In the genomic region with DNA sequence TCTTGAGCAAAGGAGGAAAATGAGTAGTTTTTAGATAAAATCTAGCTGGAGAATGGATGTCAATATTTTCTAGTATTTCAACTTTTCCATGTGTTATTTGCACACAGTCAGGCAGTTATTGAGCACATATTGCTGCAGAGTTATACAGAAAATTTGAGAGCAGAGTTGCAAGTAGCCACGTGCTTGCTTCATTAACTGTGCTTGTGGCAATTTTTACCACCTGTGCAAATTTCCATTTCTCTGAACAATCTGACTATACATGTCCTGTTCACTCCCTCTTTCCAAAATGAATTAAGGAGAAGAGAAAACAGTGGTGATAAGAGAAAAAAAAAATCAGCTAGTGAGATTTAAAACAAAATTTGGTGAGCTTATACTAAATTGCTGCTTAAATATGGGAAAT, we compare ENCODE assay signal across 19 cellular contexts.
"Had no signal": no experiment of that assay in that cellular context is flagged by ENCODE, and none has a peak within 500 bp of the region (broad histone marks: within the 10 kb centered on the region; RNA-seq: fewer than 3 reads in every experiment).

No MANE protein-coding gene starts in this region.

- H3K4me3 ChIP-seq: body of pancreas, cardiac muscle cell, heart right ventricle, ovary, transverse colon, uterus had no signal

- H3K27me3 ChIP-seq: body of pancreas, cardiac muscle cell, heart right ventricle, neutrophil, ovary, transverse colon, uterus had no signal

- H3K36me3 ChIP-seq: cardiac muscle cell, heart right ventricle, neutrophil, ovary, transverse colon, uterus had no signal

- H3K27ac ChIP-seq: body of pancreas, cardiac muscle cell, heart right ventricle, neutrophil, ovary, transverse colon, uterus had no signal

- H3K4me1 ChIP-seq: uterus had no signal

- DNase-seq: activated CD4-positive, alpha-beta memory T cell treated with anti-CD3 and anti-CD28 coated beads, Interleukin-2, amount 10 ng/mL, durations not matched to agents 7 days and 5 days; activated CD4-positive, alpha-beta T cell treated with anti-CD3 and anti-CD28 coated beads for 48 hours; activated CD4-positive, CD25-positive, alpha-beta regulatory T cell; activated effector memory CD4-positive, alpha-beta T cell treated with anti-CD3 and anti-CD28 coated beads, Interleukin-2, amount 50 U/mL, for 16 hours; activated naive CD4-positive, alpha-beta T cell treated with anti-CD3 and anti-CD28 coated beads, Interleukin-2, amount 10 ng/mL, durations not matched to agents 7 days and 5 days; body of pancreas; erythroblast; heart right ventricle; islet precursor cell; left cardiac atrium; midbrain; ovary; right cardiac atrium; stimulated activated CD4-positive, alpha-beta T cell treated with anti-CD3 and anti-CD28 coated beads, Interleukin-12 subunit alpha, Interleukin-12 subunit beta, amount 100 ng/mL, for 4 hours; stimulated activated CD4-positive, alpha-beta T cell treated with anti-CD3 and anti-CD28 coated beads, Interleukin-1b, Interleukin-23, amount 100 ng/mL, for 48 hours; transverse colon; uterus had no signal

- H3K9me3 ChIP-seq: body of pancreas, neutrophil, ovary, transverse colon, uterus had no signal

- ATAC-seq: body of pancreas, left cardiac atrium, right cardiac atrium had no signal
